Comparison of ENCODE assay signal across 8 cellular contexts in the genomic region with DNA sequence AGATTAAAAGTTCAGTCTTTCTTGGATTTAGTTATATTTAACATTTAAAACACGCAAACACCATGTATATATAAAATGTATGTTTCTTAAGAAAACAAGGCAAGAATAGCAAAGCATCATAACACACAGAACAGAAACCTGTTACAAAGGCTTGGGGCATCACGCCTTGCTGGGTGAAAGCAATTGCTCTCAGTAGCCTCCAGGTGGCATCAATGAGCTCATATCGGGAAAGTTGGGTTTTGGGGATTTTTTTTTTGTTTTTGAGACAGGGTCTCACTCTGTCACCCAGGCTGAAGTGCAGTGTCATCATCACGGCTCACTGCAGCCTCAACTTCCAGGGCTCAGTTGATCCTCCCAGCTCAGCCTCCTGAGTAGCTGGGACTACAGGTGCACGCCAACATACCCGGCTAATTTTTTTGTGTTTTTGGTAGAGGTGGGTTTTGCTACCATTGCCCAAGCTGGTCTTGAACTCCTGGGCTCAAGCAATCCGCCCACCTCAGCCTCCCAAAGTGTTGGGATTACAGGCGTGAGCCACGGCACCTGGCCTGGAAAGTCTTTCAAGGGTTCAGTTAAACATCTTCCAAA. TPM values are rescaled to one million over a fixed set of nuclear protein-coding genes. Genes with fewer than 3 reads are reported as not detected.
DNase-seq lines count a peak whose midpoint lies in the region; ATAC-seq and TF ChIP-seq lines count a peak whose summit lies in the region.

No MANE protein-coding gene starts in this region.

- ATAC-seq in heart left ventricle (peak in 1 of 4 donors; percentile 22), gastroesophageal sphincter (no peak), HG02588 (IDR thresholded peaks at IDR 0.05; ENCODE audit: unreplicated experiment) (no peak)

- intact Hi-C loops in heart left ventricle (cut with DNase I), result loop anchor here in 4 of 10 donors (5.0 to 10.0 kb wide), 2 partner anchors 55 to 212 kb away; a partner anchor contains a TSS
- intact Hi-C loops in cardiac septum (cut with DNase I), result loop anchor here (1.0 kb wide), 1 partner anchor 213 kb away; no protein-coding TSS in a partner anchor
- intact Hi-C loops in sigmoid colon (cut with DNase I), result loop anchor here (1.0 to 5.0 kb wide), 2 partner anchors 58 to 213 kb away; a partner anchor contains a TSS

- no peak overlapping the region for H3K4me3 ChIP-seq in heart left ventricle
- H3K4me3 ChIP-seq in gastroesophageal sphincter, result no peak overlapping the region
- H3K4me3 ChIP-seq in sigmoid colon, result no peak overlapping the region

- DNase-seq in heart left ventricle (no peak), cardiac septum (ENCODE audit: low spot score) (no peak), NCI-H1105 (lab: John Stamatoyannopoulos, UW) (peak; percentile 43), sigmoid colon (no peak)
- DNase-seq in activated CD4-positive, alpha-beta T cell treated with anti-CD3 and anti-CD28 coated beads, Interleukin-2, amount 50 U/mL, for 48 hours, result peak; percentile 16 to 33
- DNase-seq in activated effector memory CD4-positive, alpha-beta T cell treated with anti-CD3 and anti-CD28 coated beads, Interleukin-2, amount 50 U/mL, for 16 hours, result no peak

- H3K27ac ChIP-seq in heart left ventricle, result no peak overlapping the region
- H3K27ac ChIP-seq in gastroesophageal sphincter, result peak overlapping the region in 1 of 4 donors; percentile 64
- H3K27ac ChIP-seq in sigmoid colon, result peak overlapping the region in 2 of 4 donors; percentile 8 to 39

- H3K27me3 ChIP-seq in heart left ventricle (no peaks in the 10 kb centered on the region), gastroesophageal sphincter (no peaks in the 10 kb centered on the region), sigmoid colon (no peaks in the 10 kb centered on the region)

- no peaks in the 10 kb centered on the region for H3K9me3 ChIP-seq in heart left ventricle
- H3K9me3 ChIP-seq in gastroesophageal sphincter, result no peaks in the 10 kb centered on the region
- H3K9me3 ChIP-seq in sigmoid colon, result no peaks in the 10 kb centered on the region

- H3K36me3 ChIP-seq in heart left ventricle (peaks cover 2 to 84% (median 47%) of the 10 kb centered on the region in 9 donors), gastroesophageal sphincter (peaks cover 0 to 42% of the 10 kb centered on the region in 2 donors), sigmoid colon (peaks cover 0 to 57% (median 21%) of the 10 kb centered on the region in 4 donors)

- TF ChIP-seq EP300 in gastroesophageal sphincter (IDR thresholded peaks at IDR 0.05) (no peak), sigmoid colon (IDR thresholded peaks at IDR 0.05) (no peak)

- H3K4me1 ChIP-seq in heart left ventricle (peaks cover 0 to 14% (median 9%) of the 10 kb centered on the region in 12 donors), gastroesophageal sphincter (peaks cover 0 to 16% (median 5%) of the 10 kb centered on the region in 3 donors), sigmoid colon (peaks cover 0 to 24% (median 16%) of the 10 kb centered on the region in 4 donors)

- TF ChIP-seq POLR2A in heart left ventricle (IDR thresholded peaks at IDR 0.05), result no peak
- no peak for TF ChIP-seq POLR2A in gastroesophageal sphincter (IDR thresholded peaks at IDR 0.05)
- TF ChIP-seq POLR2A in sigmoid colon (IDR thresholded peaks at IDR 0.05), result no peak

- 65 to 74% (median 71%) methylated on average over 9 of the region's 9 CpGs for WGBS in heart left ventricle, 4 donors
- WGBS in gastroesophageal sphincter (ENCODE audit: low coverage in 1 of 2), 2 donors, result 16 to 47% methylated on average over 3 to 7 of the region's 9 CpGs
- WGBS in sigmoid colon, 2 donors, result 60 to 67% methylated on average over 9 of the region's 9 CpGs

- TF ChIP-seq CTCF in heart left ventricle (IDR thresholded peaks at IDR 0.05), result peak; percentile 54 to 74 (median 66)
- TF ChIP-seq CTCF in gastroesophageal sphincter (IDR thresholded peaks at IDR 0.05), result peak; percentile 61 to 79 (median 64)
- peak; percentile 49 to 71 (median 58) for TF ChIP-seq CTCF in sigmoid colon (IDR thresholded peaks at IDR 0.05)

RNA-seq across cellular contexts. Expression of a gene that starts 56.9 kb away (rescaled TPM):
- total RNA-seq in heart left ventricle (10 to 100 TPM in 5 of 9 donors, 1 to 10 TPM in 4; 5.7 to 23.2 (median 11.0) TPM), cardiac septum (11.1 TPM), gastroesophageal sphincter (10 to 100 TPM; 14.3 to 47.9 (median 24.5) TPM), sigmoid colon (10 to 100 TPM; 19.3 to 30.0 (median 21.5) TPM)
- polyA plus RNA-seq in heart left ventricle (10 to 100 TPM in 1 of 2 donors, 1 to 10 TPM in 1; 6.9 to 11.1 TPM), sigmoid colon (10 to 100 TPM; 12.0 to 19.8 (median 12.3) TPM)

RNA-seq across cellular contexts. Expression of a gene that starts 57.1 kb away (rescaled TPM):
- total RNA-seq in heart left ventricle (10 to 100 TPM; 27.4 to 47.6 (median 37.8) TPM), cardiac septum (36.9 TPM), gastroesophageal sphincter (100 to 1,000 TPM in 1 of 4 donors, 10 to 100 TPM in 3; 55.6 to 105 (median 69.9) TPM), sigmoid colon (10 to 100 TPM; 40.0 to 93.9 (median 46.5) TPM)
- polyA plus RNA-seq in heart left ventricle (10 to 100 TPM; 15.7 to 19.2 TPM), sigmoid colon (10 to 100 TPM; 11.4 to 56.0 (median 17.3) TPM)

Comparison
In these comparisons a context has a peak if more than half of its experiments do, and no peak if none do; other contexts are left out.
1. DNase-seq: peak in NCI-H1105 (single experiment) and activated CD4-positive, alpha-beta T cell treated with anti-CD3 and anti-CD28 coated beads, Interleukin-2, amount 50 U/mL, for 48 hours (2 of 2); none in heart left ventricle (0 of 5), cardiac septum (single experiment), sigmoid colon (single experiment) and activated effector memory CD4-positive, alpha-beta T cell treated with anti-CD3 and anti-CD28 coated beads, Interleukin-2, amount 50 U/mL, for 16 hours (single experiment).
2. Peak in every context shown above with its lines, with median percentiles within 50 percentile points of each other: CTCF ChIP-seq.